Comparison of ENCODE assay signal across 8 cellular contexts in the genomic region with DNA sequence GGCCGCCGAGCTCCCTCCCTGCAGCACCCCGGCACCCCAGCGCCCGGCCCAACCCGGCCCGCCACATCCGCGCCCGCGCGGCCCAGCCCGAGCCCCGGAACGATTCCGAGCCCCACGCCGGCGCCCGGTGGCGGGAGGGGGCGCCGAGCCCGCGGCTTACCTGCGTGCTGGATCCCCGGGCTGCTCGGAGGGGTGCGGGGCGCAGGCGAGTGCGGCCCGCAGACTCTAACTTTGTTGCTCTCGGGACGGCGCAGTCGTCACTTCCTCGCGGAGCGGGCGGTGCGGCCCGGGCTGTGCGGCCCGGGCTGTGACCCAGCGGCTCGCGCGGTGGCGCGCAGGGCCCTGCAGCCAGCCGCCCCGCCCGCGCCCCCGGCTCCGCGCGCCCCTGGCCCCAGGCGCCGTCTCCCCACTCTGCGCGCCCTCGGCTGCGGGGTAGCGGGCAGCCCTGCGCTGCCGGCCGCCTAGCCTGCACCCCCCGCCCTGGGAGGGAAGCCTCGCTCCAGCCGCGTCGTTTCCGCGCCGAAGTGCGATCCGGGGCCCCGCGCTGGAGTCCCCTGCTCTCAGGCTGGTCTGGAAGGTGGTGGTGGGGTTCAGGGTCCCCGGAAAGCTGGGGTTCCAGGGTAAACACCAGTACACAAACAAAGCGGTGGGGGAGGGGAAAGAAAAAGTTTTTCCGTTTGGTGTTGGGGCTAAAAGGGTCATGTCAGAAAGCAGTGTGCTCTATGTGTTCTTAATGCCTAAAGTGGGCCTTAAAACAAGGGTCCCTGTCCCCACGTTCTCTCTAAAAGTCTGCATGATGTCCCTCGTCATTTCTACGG.
A peak's percentile ranks its signal among the peaks of the same experiment; 100 is the strongest.
DNase-seq lines count a peak whose midpoint lies in the region; ATAC-seq and TF ChIP-seq lines count a peak whose summit lies in the region.

No MANE protein-coding gene starts in this region.

- H3K27me3 ChIP-seq in GM06990 (replicated peaks; ENCODE audit: control insufficient read depth, insufficient read depth, low read length): no peaks in the 10 kb centered on the region

- ATAC-seq in activated naive CD8-positive, alpha-beta T cell treated with anti-CD3 and anti-CD28 coated beads, Interleukin-2, amount 10 ng/mL, durations not matched to agents 7 days and 5 days (ENCODE audit: low read depth): peak; percentile 69
- peak; percentile 44 to 75 for ATAC-seq in left cardiac atrium

- intact Hi-C loops in left cardiac atrium (cut with DNase I): loop anchor here (5.0 to 10.0 kb wide), 4 partner anchors 40 to 62 kb away; no protein-coding TSS in a partner anchor
- intact Hi-C loops in posterior vena cava (cut with DNase I): loop anchor here in 1 of 2 donors (2.0 kb wide), 1 partner anchor 28 kb away; no protein-coding TSS in a partner anchor

- H3K36me3 ChIP-seq in GM06990 (ENCODE audit: control insufficient read depth, insufficient read depth, low read length): no peaks in the 10 kb centered on the region
- H3K36me3 ChIP-seq in HEK293 (ENCODE audit: control insufficient read depth in 2 of 2, insufficient read depth in 1 of 2, low read length in 2 of 2): no peaks in the 10 kb centered on the region

- H3K4me1 Mint-ChIP-seq in activated naive CD8-positive, alpha-beta T cell treated with anti-CD3 and anti-CD28 coated beads, Interleukin-2, amount 10 ng/mL, durations not matched to agents 7 days and 5 days: peaks cover 59% of the 10 kb centered on the region

- H3K9me3 Mint-ChIP-seq in activated naive CD8-positive, alpha-beta T cell treated with anti-CD3 and anti-CD28 coated beads, Interleukin-2, amount 10 ng/mL, durations not matched to agents 7 days and 5 days: no peaks in the 10 kb centered on the region

- H3K9me3 ChIP-seq in HEK293 (ENCODE audit: control insufficient read depth, insufficient read depth, low read depth, low read length): no peaks in the 10 kb centered on the region

- DNase-seq in GM06990 (ENCODE audit: extremely low read depth, insufficient read length) (peak; percentile 74), RPMI8226 (peak; percentile 63), left cardiac atrium (peak; percentile 74), posterior vena cava (ENCODE audit: low spot score) (peak; percentile 87), NCI-H226 (no peak), GM19238 (ENCODE audit: insufficient read length, low spot score) (no peak)
- peak; percentile 84 for DNase-seq in activated naive CD8-positive, alpha-beta T cell treated with anti-CD3 and anti-CD28 coated beads, Interleukin-2, amount 10 ng/mL, durations not matched to agents 7 days and 5 days

- H3K4me3 ChIP-seq in GM06990 (replicated peaks; ENCODE audit: low read depth, low read length): peak overlapping the region; percentile 80
- peak overlapping the region; percentile 71 for H3K4me3 ChIP-seq in HEK293 (ENCODE audit: low read depth, low read length)

- H3K27me3 Mint-ChIP-seq in activated naive CD8-positive, alpha-beta T cell treated with anti-CD3 and anti-CD28 coated beads, Interleukin-2, amount 10 ng/mL, durations not matched to agents 7 days and 5 days: no peaks in the 10 kb centered on the region

- POLR2A ChIA-PET in HEK293 (lab: Yijun Ruan, JAX): interaction anchor here (0.6 to 5.9 kb wide), 9 partner anchors 10 to 287 kb away, joined by 3 to 52 read pairs (median 4); a partner anchor contains a TSS
- POLR2A ChIA-PET in activated naive CD8-positive, alpha-beta T cell treated with anti-CD3 and anti-CD28 coated beads, Interleukin-2, amount 10 ng/mL, durations not matched to agents 7 days and 5 days (lab: Charles Lee): interaction anchor here (0.5 to 6.8 kb wide), 21 partner anchors 9 to 706 kb away, joined by 3 to 263 read pairs (median 5); a partner anchor contains a TSS

- peaks cover 18% of the 10 kb centered on the region for H3K4me1 ChIP-seq in HEK293 (ENCODE audit: control insufficient read depth, insufficient read depth, low read length)

- peaks cover 6% of the 10 kb centered on the region for H3K36me3 Mint-ChIP-seq in activated naive CD8-positive, alpha-beta T cell treated with anti-CD3 and anti-CD28 coated beads, Interleukin-2, amount 10 ng/mL, durations not matched to agents 7 days and 5 days

- H3K27ac ChIP-seq in HEK293 (ENCODE audit: extremely low read depth, low read depth, low read length): peak overlapping the region; percentile 97

- no peak for TF ChIP-seq CTCF in GM06990 (IDR thresholded peaks at IDR 0.05; ENCODE audit: insufficient read depth, low read length, poor library complexity, severe bottlenecking)
- TF ChIP-seq CTCF in HEK293 (tag by site-specific recombination; IDR thresholded peaks at IDR 0.05): no peak

- CTCF ChIA-PET in HEK293 (lab: Yijun Ruan, JAX): interaction anchor here (0.6 to 2.4 kb wide), 5 partner anchors 10 to 59 kb away, joined by 3 to 11 read pairs (median 4); no protein-coding TSS in a partner anchor

- peak overlapping the region; percentile 99 for H3K27ac Mint-ChIP-seq in activated naive CD8-positive, alpha-beta T cell treated with anti-CD3 and anti-CD28 coated beads, Interleukin-2, amount 10 ng/mL, durations not matched to agents 7 days and 5 days

- H3K4me3 Mint-ChIP-seq in activated naive CD8-positive, alpha-beta T cell treated with anti-CD3 and anti-CD28 coated beads, Interleukin-2, amount 10 ng/mL, durations not matched to agents 7 days and 5 days: peak overlapping the region; percentile 94

TF ChIP-seq in HEK293, 187 proteins besides CTCF, POLR2A, EP300 and RAD21 (continues in another document):
- TF ChIP-seq, protein P1, sequence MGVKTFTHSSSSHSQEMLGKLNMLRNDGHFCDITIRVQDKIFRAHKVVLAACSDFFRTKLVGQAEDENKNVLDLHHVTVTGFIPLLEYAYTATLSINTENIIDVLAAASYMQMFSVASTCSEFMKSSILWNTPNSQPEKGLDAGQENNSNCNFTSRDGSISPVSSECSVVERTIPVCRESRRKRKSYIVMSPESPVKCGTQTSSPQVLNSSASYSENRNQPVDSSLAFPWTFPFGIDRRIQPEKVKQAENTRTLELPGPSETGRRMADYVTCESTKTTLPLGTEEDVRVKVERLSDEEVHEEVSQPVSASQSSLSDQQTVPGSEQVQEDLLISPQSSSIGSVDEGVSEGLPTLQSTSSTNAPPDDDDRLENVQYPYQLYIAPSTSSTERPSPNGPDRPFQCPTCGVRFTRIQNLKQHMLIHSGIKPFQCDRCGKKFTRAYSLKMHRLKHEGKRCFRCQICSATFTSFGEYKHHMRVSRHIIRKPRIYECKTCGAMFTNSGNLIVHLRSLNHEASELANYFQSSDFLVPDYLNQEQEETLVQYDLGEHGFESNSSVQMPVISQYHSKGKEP (tag by site-specific recombination; IDR thresholded peaks at IDR 0.05): no peak
- TF ChIP-seq ZNF138 (tag by site-specific recombination; IDR thresholded peaks at IDR 0.05; ENCODE audit: borderline replicate concordance) (no peak), ZNF202 (tag by site-specific recombination; IDR thresholded peaks at IDR 0.05; ENCODE audit: borderline replicate concordance) (no peak), ZNF571 (tag by site-specific recombination; IDR thresholded peaks at IDR 0.05) (no peak), EGR2 (tag by site-specific recombination; IDR thresholded peaks at IDR 0.05; ENCODE audit: low read depth) (no peak), ZNF335 (tag by site-specific recombination; conservative IDR thresholded peaks at IDR 0.05) (peak; percentile 47), HOXD13 (CRISPR knock-in tag; IDR thresholded peaks at IDR 0.05; ENCODE audit: borderline replicate concordance) (no peak), ZNF16 (tag by site-specific recombination; IDR thresholded peaks at IDR 0.05; ENCODE audit: low read depth) (no peak)
- TF ChIP-seq, protein P2, sequence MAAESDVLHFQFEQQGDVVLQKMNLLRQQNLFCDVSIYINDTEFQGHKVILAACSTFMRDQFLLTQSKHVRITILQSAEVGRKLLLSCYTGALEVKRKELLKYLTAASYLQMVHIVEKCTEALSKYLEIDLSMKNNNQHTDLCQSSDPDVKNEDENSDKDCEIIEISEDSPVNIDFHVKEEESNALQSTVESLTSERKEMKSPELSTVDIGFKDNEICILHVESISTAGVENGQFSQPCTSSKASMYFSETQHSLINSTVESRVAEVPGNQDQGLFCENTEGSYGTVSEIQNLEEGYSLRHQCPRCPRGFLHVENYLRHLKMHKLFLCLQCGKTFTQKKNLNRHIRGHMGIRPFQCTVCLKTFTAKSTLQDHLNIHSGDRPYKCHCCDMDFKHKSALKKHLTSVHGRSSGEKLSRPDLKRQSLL (tag by site-specific recombination; IDR thresholded peaks at IDR 0.05): no peak
- TF ChIP-seq, protein P3, sequence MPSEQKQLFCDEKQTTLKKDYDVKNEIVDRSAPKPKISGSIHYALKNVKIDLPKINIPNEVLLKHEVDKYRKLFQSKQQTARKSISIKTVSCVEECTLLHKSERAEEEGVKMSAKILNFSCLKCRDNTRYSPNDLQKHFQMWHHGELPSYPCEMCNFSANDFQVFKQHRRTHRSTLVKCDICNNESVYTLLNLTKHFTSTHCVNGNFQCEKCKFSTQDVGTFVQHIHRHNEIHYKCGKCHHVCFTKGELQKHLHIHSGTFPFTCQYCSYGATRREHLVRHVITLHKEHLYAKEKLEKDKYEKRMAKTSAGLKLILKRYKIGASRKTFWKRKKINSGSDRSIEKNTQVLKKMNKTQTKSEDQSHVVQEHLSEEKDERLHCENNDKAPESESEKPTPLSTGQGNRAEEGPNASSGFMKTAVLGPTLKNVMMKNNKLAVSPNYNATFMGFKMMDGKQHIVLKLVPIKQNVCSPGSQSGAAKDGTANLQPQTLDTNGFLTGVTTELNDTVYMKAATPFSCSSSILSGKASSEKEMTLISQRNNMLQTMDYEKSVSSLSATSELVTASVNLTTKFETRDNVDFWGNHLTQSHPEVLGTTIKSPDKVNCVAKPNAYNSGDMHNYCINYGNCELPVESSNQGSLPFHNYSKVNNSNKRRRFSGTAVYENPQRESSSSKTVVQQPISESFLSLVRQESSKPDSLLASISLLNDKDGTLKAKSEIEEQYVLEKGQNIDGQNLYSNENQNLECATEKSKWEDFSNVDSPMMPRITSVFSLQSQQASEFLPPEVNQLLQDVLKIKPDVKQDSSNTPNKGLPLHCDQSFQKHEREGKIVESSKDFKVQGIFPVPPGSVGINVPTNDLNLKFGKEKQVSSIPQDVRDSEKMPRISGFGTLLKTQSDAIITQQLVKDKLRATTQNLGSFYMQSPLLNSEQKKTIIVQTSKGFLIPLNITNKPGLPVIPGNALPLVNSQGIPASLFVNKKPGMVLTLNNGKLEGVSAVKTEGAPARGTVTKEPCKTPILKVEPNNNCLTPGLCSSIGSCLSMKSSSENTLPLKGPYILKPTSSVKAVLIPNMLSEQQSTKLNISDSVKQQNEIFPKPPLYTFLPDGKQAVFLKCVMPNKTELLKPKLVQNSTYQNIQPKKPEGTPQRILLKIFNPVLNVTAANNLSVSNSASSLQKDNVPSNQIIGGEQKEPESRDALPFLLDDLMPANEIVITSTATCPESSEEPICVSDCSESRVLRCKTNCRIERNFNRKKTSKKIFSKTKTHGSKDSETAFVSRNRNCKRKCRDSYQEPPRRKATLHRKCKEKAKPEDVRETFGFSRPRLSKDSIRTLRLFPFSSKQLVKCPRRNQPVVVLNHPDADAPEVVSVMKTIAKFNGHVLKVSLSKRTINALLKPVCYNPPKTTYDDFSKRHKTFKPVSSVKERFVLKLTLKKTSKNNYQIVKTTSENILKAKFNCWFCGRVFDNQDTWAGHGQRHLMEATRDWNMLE (tag by site-specific recombination; conservative IDR thresholded peaks at IDR 0.05; ENCODE audit: low read depth): no peak

Comparison
In these comparisons a context has a peak if more than half of its experiments do, and no peak if none do; other contexts are left out.
1. DNase-seq: peak in GM06990 (single experiment), RPMI8226 (single experiment), activated naive CD8-positive, alpha-beta T cell treated with anti-CD3 and anti-CD28 coated beads, Interleukin-2, amount 10 ng/mL, durations not matched to agents 7 days and 5 days (single experiment), left cardiac atrium (single experiment) and posterior vena cava (single experiment); none in NCI-H226 (single experiment) and GM19238 (single experiment).